15 cellular contexts compared by ENCODE assay signal in the genomic region with DNA sequence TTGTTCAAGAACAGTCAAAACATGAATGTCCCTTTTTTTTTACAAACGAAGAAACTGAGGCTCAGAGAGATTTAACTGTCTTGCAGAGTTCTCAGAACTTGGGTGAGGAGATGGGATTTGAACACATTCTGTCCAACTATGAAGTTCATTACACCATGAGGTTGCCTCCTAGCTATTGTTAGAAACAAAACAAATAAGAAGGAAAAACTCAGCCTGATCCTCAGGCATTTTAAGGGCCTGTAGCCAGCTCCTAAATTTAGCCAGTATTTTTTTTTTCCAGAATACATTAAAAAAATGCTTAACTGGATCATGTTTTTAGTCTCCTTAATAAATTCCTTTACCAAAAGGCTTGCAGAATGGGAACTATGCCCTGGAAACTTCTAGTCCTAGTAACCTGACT.
"Had no signal": no experiment of that assay in that cellular context is flagged by ENCODE, and none has a peak within 500 bp of the region (broad histone marks: within the 10 kb centered on the region; RNA-seq: fewer than 3 reads in every experiment).

No MANE protein-coding gene starts in this region.

- H3K4me3 Mint-ChIP-seq: activated B cell treated with CpG ODN at 0.5 μM for 24 hours; activated CD4-positive, alpha-beta T cell treated with anti-CD3 and anti-CD28 coated beads, Interleukin-2, amount 10 ng/mL, durations not matched to agents 7 days and 5 days; activated naive CD8-positive, alpha-beta T cell; dendritic cell treated with granulocyte-macrophage colony-stimulating factor and Interleukin-4, amounts not matched to agents 40 ng/mL and 50 ng/mL, for 4 days; effector memory CD8-positive, alpha-beta T cell; memory B cell; nephron; stimulated activated memory B cell treated with anti-CD40 and anti-IgM and Interleukin-4, amounts not matched to agents 10 μg/mL and 1 μg/mL and 100 μg/mL, for 72 hours had no signal

- ATAC-seq: effector memory CD8-positive, alpha-beta T cell; left ventricle myocardium superior; stimulated activated memory B cell treated with anti-CD40 and anti-IgM and Interleukin-4, amounts not matched to agents 10 μg/mL and 1 μg/mL and 100 μg/mL, for 72 hours had no signal

- H3K9me3 Mint-ChIP-seq: activated B cell treated with CpG ODN at 0.5 μM for 24 hours; activated CD4-positive, alpha-beta T cell treated with anti-CD3 and anti-CD28 coated beads, Interleukin-2, amount 10 ng/mL, durations not matched to agents 7 days and 5 days; dendritic cell treated with granulocyte-macrophage colony-stimulating factor and Interleukin-4, amounts not matched to agents 40 ng/mL and 50 ng/mL, for 4 days; effector memory CD8-positive, alpha-beta T cell; memory B cell; nephron; stimulated activated memory B cell treated with anti-CD40 and anti-IgM and Interleukin-4, amounts not matched to agents 10 μg/mL and 1 μg/mL and 100 μg/mL, for 72 hours had no signal

- H3K27ac ChIP-seq: epithelial cell of prostate, SJCRH30 had no signal

- DNase-seq: activated B cell treated with CpG ODN at 0.5 μM for 24 hours; activated CD4-positive, alpha-beta T cell treated with anti-CD3 and anti-CD28 coated beads, Interleukin-2, amount 10 ng/mL, durations not matched to agents 7 days and 5 days; activated CD8-positive, alpha-beta memory T cell treated with anti-CD3 and anti-CD28 coated beads, Interleukin-2, amount 50 U/mL, for 48 hours; activated gamma-delta T cell treated with Interleukin-2 at 50 U/mL for 16 hours; amygdala; effector memory CD8-positive, alpha-beta T cell; hippocampal formation; left ventricle myocardium superior; SJCRH30 had no signal

- H3K4me3 ChIP-seq: SJCRH30 had no signal

- H3K4me1 Mint-ChIP-seq: activated B cell treated with CpG ODN at 0.5 μM for 24 hours; memory B cell; stimulated activated memory B cell treated with anti-CD40 and anti-IgM and Interleukin-4, amounts not matched to agents 10 μg/mL and 1 μg/mL and 100 μg/mL, for 72 hours had no signal

- H3K27ac Mint-ChIP-seq: activated B cell treated with CpG ODN at 0.5 μM for 24 hours; activated CD4-positive, alpha-beta T cell treated with anti-CD3 and anti-CD28 coated beads, Interleukin-2, amount 10 ng/mL, durations not matched to agents 7 days and 5 days; activated naive CD8-positive, alpha-beta T cell; dendritic cell treated with granulocyte-macrophage colony-stimulating factor and Interleukin-4, amounts not matched to agents 40 ng/mL and 50 ng/mL, for 4 days; effector memory CD8-positive, alpha-beta T cell; memory B cell; nephron; stimulated activated memory B cell treated with anti-CD40 and anti-IgM and Interleukin-4, amounts not matched to agents 10 μg/mL and 1 μg/mL and 100 μg/mL, for 72 hours had no signal

- H3K27me3 Mint-ChIP-seq: activated CD4-positive, alpha-beta T cell treated with anti-CD3 and anti-CD28 coated beads, Interleukin-2, amount 10 ng/mL, durations not matched to agents 7 days and 5 days; activated naive CD8-positive, alpha-beta T cell; effector memory CD8-positive, alpha-beta T cell; stimulated activated memory B cell treated with anti-CD40 and anti-IgM and Interleukin-4, amounts not matched to agents 10 μg/mL and 1 μg/mL and 100 μg/mL, for 72 hours had no signal

- H3K9me3 ChIP-seq: SJCRH30 had no signal

- H3K36me3 Mint-ChIP-seq: memory B cell; stimulated activated memory B cell treated with anti-CD40 and anti-IgM and Interleukin-4, amounts not matched to agents 10 μg/mL and 1 μg/mL and 100 μg/mL, for 72 hours had no signal

- H3K4me1 ChIP-seq: SJCRH30 had no signal

- H3K36me3 ChIP-seq: SJCRH30 had no signal

- H3K27me3 ChIP-seq: SJCRH30 had no signal
